8 cellular contexts compared by ENCODE assay signal in genomic region chr7:74479961-74480829, GRCh38. TPM values are rescaled to one million over a fixed set of nuclear protein-coding genes. Genes with fewer than 3 reads are reported as not detected.
DNase-seq lines count a peak whose midpoint lies in the region; ATAC-seq and TF ChIP-seq lines count a peak whose summit lies in the region.

No MANE protein-coding gene starts in this region.

- no peaks in the 10 kb centered on the region for H3K27me3 ChIP-seq in naive thymus-derived CD4-positive, alpha-beta T cell (ENCODE audit: control insufficient read depth in 2 of 2, insufficient read depth in 2 of 2, low read length in 2 of 2)

- H3K27me3 Mint-ChIP-seq in naive thymus-derived CD4-positive, alpha-beta T cell: peaks cover 2 to 30% (median 12%) of the 10 kb centered on the region in 5 donors

- peaks cover 0 to 1% (median 0%) of the 10 kb centered on the region in 11 donors for H3K9me3 Mint-ChIP-seq in naive thymus-derived CD4-positive, alpha-beta T cell

- H3K27ac Mint-ChIP-seq in naive thymus-derived CD4-positive, alpha-beta T cell: no peak overlapping the region

- DNase-seq in H4 (ENCODE audit: low spot score) (peak; percentile 89), foreskin fibroblast (peak; percentile 85 to 93), HuH-7.5 (ENCODE audit: low spot score) (no peak), activated T-cell treated with anti-CD3 and anti-CD28 coated beads for 4 hours (no peak), GF-D8 (lab: John Stamatoyannopoulos, UW) (no peak)
- DNase-seq in naive thymus-derived CD4-positive, alpha-beta T cell: no peak

- intact Hi-C loops in naive thymus-derived CD4-positive, alpha-beta T cell (cut with micrococcal nuclease): loop anchor here in 1 of 2 donors (2.0 kb wide), 1 partner anchor 29 kb away; no protein-coding TSS in a partner anchor

- H3K4me3 ChIP-seq in foreskin fibroblast (ENCODE audit: low read depth in 1 of 2, low read length in 2 of 2): peak overlapping the region; percentile 47 to 55
- no peak overlapping the region for H3K4me3 ChIP-seq in naive thymus-derived CD4-positive, alpha-beta T cell (ENCODE audit: low read length)

- H3K36me3 Mint-ChIP-seq in naive thymus-derived CD4-positive, alpha-beta T cell: no peaks in the 10 kb centered on the region

- CTCF ChIA-PET in naive thymus-derived CD4-positive, alpha-beta T cell (lab: Charles Lee): interaction anchor here (0.6 kb wide), 1 partner anchor 45 kb away, joined by 4 read pairs; no protein-coding TSS in a partner anchor

- H3K4me3 Mint-ChIP-seq in naive thymus-derived CD4-positive, alpha-beta T cell: no peak overlapping the region

- no peaks in the 10 kb centered on the region for H3K9me3 ChIP-seq in naive thymus-derived CD4-positive, alpha-beta T cell (ENCODE audit: control insufficient read depth in 2 of 3, low read length in 3 of 3)

- ATAC-seq in SK-N-SH treated with all-trans-retinoic acid at 6 μM for 48 hours: peak; percentile 76
- ATAC-seq in naive thymus-derived CD4-positive, alpha-beta T cell: peak; percentile 57
- ATAC-seq in GM18861 (IDR thresholded peaks at IDR 0.05; ENCODE audit: unreplicated experiment): no peak

- H3K27ac ChIP-seq in naive thymus-derived CD4-positive, alpha-beta T cell (ENCODE audit: low read depth, low read length): no peak overlapping the region

- H3K4me1 ChIP-seq in naive thymus-derived CD4-positive, alpha-beta T cell (ENCODE audit: control insufficient read depth in 2 of 2, insufficient read depth in 2 of 2, low read length in 2 of 2): no peaks in the 10 kb centered on the region

- peaks cover 0 to 9% (median 0%) of the 10 kb centered on the region in 7 donors for H3K4me1 Mint-ChIP-seq in naive thymus-derived CD4-positive, alpha-beta T cell

- POLR2A ChIA-PET in naive thymus-derived CD4-positive, alpha-beta T cell (lab: Charles Lee): no interaction called here

- no peak for TF ChIP-seq CTCF in foreskin fibroblast (IDR thresholded peaks at IDR 0.05; ENCODE audit: low read depth, low read length)

- H3K36me3 ChIP-seq in naive thymus-derived CD4-positive, alpha-beta T cell (ENCODE audit: control insufficient read depth in 2 of 3, insufficient read depth in 3 of 3, low read length in 3 of 3): no peaks in the 10 kb centered on the region

TF ChIP-seq in SK-N-SH treated with all-trans-retinoic acid at 6 μM for 48 hours, 23 proteins besides CTCF, POLR2A, EP300 and RAD21:
- TF ChIP-seq TCF4 (CRISPR knock-in tag; IDR thresholded peaks at IDR 0.05; ENCODE audit: borderline replicate concordance) (0 out of 2 replicates have a peak, but pooled peaks have one; percentile 22), ZNF8 (CRISPR knock-in tag; IDR thresholded peaks at IDR 0.05) (no peak), PATZ1 (CRISPR knock-in tag; IDR thresholded peaks at IDR 0.05; ENCODE audit: borderline replicate concordance) (0 out of 2 replicates have a peak, but pooled peaks have one; percentile 9), ZFP3 (CRISPR knock-in tag; IDR thresholded peaks at IDR 0.05) (peak; percentile 61; the same call in 1 of the 2 replicates), ZNF70 (CRISPR knock-in tag; IDR thresholded peaks at IDR 0.05) (no peak), TOX (CRISPR knock-in tag; IDR thresholded peaks at IDR 0.05; ENCODE audit: borderline replicate concordance) (peak; percentile 79; the same call in 1 of the 2 replicates), ZC3H10 (CRISPR knock-in tag; IDR thresholded peaks at IDR 0.05) (0 out of 2 replicates have a peak, but pooled peaks have one; percentile 46), CSDC2 (CRISPR knock-in tag; IDR thresholded peaks at IDR 0.05) (peak; percentile 54; the same call in 1 of the 2 replicates), GLIS3 (CRISPR knock-in tag; IDR thresholded peaks at IDR 0.05) (no peak)

RNA-seq across cellular contexts. Expression of gene GTF2IRD1, which starts 26.5 kb away (rescaled TPM):
- 5.9 and 13.0 TPM in 2 replicates for total RNA-seq in H4 (2014; rRNA removed; shearing (Covaris generic))
- 1 to 10 TPM in 2 of 5 experiments, under 1 TPM in 3; 0.82 to 5.6 (median 0.93) TPM for total RNA-seq in naive thymus-derived CD4-positive, alpha-beta T cell
- polyA plus RNA-seq in naive thymus-derived CD4-positive, alpha-beta T cell: under 1 TPM in 1 of 2 donors, not detected in 1; 0.07 TPM

Comparison
In these comparisons a context has a peak if more than half of its experiments do, and no peak if none do; other contexts are left out.
1. DNase-seq: peak in H4 (single experiment) and foreskin fibroblast (2 of 2); none in naive thymus-derived CD4-positive, alpha-beta T cell (0 of 9), HuH-7.5 (single experiment), activated T-cell treated with anti-CD3 and anti-CD28 coated beads for 4 hours (single experiment) and GF-D8 (single experiment).